18 cellular contexts compared by ENCODE assay signal in the genomic region with DNA sequence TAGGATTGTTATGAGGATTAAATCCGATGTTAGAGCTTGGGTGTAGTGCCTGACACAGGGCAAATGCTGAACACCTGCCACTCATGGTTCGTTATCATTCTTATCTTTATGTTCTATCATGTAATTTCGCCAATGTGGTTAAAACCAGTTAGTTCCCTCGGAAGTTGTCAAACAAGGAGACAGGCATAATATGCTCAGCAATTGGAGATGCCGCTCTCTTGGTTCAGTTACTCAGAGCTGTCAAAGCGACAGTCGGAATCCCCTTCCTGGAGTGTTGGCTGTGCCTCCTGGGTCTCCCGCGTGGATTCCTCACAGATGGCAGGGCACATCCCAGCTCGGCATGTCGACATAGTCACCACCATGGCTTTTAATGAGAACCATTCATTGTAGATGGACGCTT.
DNase-seq lines count a peak whose midpoint lies in the region; ATAC-seq and TF ChIP-seq lines count a peak whose summit lies in the region.
"Had no signal": no experiment of that assay in that cellular context is flagged by ENCODE, and none has a peak within 500 bp of the region (broad histone marks: within the 10 kb centered on the region; RNA-seq: fewer than 3 reads in every experiment).

No MANE protein-coding gene starts in this region.

- BruUV-seq in PC-3 (replicated peaks; lab: Mats Ljungman, UMichigan), result no TSS peak

- TF ChIP-seq CTCF in PC-3 (conservative IDR thresholded peaks at IDR 0.05; ENCODE audit: low read depth, low read length), result no peak

- ATAC-seq in left colon (peak; percentile 96), aorta (ENCODE audit: low FRiP score) (no peak), PC-3 (no peak), GM18520 (IDR thresholded peaks at IDR 0.05; ENCODE audit: unreplicated experiment) (no peak)

- POLR2A ChIA-PET in PC-3 (lab: Charles Lee; ENCODE audit: unreplicated experiment), result no interaction called here

- no peak overlapping the region for H3K9ac ChIP-seq in PC-3 (ENCODE audit: low read length)
- H3K9ac ChIP-seq: SK-N-SH had no signal

- H3K27me3 ChIP-seq in aorta (ENCODE audit: control insufficient read depth in 1 of 2, insufficient read depth in 2 of 2, low read length in 1 of 2), result no peaks in the 10 kb centered on the region
- H3K27me3 ChIP-seq in effector memory CD4-positive, alpha-beta T cell (replicated peaks; ENCODE audit: control insufficient read depth, insufficient read depth, low read length, poor library complexity, severe bottlenecking), result no peaks in the 10 kb centered on the region
- H3K27me3 ChIP-seq in PC-3 (ENCODE audit: low read length), result no peaks in the 10 kb centered on the region

- H3K27ac ChIP-seq in aorta (ENCODE audit: low read depth in 1 of 2, low read length in 2 of 2) (peak overlapping the region; percentile 14 to 71), PC-3 (ENCODE audit: low read length) (no peak overlapping the region)
- H3K27ac ChIP-seq in effector memory CD4-positive, alpha-beta T cell (ENCODE audit: insufficient read depth, low read length, poor library complexity, severe bottlenecking), result no peak overlapping the region

- H3K4me3 ChIP-seq in aorta (ENCODE audit: low read length in 2 of 2) (no peak overlapping the region), PC-3 (ENCODE audit: low read length) (no peak overlapping the region)
- no peak overlapping the region for H3K4me3 ChIP-seq in effector memory CD4-positive, alpha-beta T cell (ENCODE audit: insufficient read depth, low read depth, low read length, poor library complexity, severe bottlenecking)

- H3F3A ChIP-seq in PC-3 (ENCODE audit: low read length, unreplicated experiment), result no peaks in the 10 kb centered on the region

- CTCF ChIA-PET in PC-3 (lab: Charles Lee), result no interaction called here

- WGBS in aorta, 2 donors, result 82 to 86% methylated on average over 12 of the region's 12 CpGs

- H3K4me2 ChIP-seq in PC-3 (ENCODE audit: low read length), result no peak overlapping the region
- H3K4me2 ChIP-seq: SK-N-SH had no signal

- 0 out of 2 replicates have a peak, but pooled peaks cover 3% of the 10 kb centered on the region for H4K20me1 ChIP-seq in PC-3 (ENCODE audit: low read length)

- no peaks in the 10 kb centered on the region for H3K9me2 ChIP-seq in PC-3 (replicated peaks; ENCODE audit: low read length)
- H3K9me2 ChIP-seq: SK-N-SH had no signal

- H2AFZ ChIP-seq in PC-3 (ENCODE audit: low read length), result no peak overlapping the region

- DNase-seq in NCI-H446 (lab: John Stamatoyannopoulos, UW) (peak; percentile 30 to 62), NCI-H446 treated with DMSO at 0.1 percent for 48 hours (lab: John Stamatoyannopoulos, UW) (no peak), SK-N-DZ (ENCODE audit: low spot score) (peak; percentile 21), left colon (no peak), aorta (no peak), PC-3 (no peak)
- no peak for DNase-seq in effector memory CD4-positive, alpha-beta T cell
- DNase-seq: CD4-positive, alpha-beta memory T cell; HCEC 1CT; KBM-7; MV-4-11; NCI-H187 treated with DMSO at 0.1 percent for 48 hours; NCI-H510A; NCI-H82; OCI-M1; SHP77; SK-N-SH had no signal

- intact Hi-C loops in left colon (cut with DNase I, micrococcal nuclease), result no loop called here
- intact Hi-C loops in aorta (cut with DNase I), result loop anchor here in 1 of 2 donors (5.0 kb wide), 1 partner anchor 166 kb away; no protein-coding TSS in a partner anchor
- intact Hi-C loops in PC-3 (cut with micrococcal nuclease), result no loop called here

- no peaks in the 10 kb centered on the region for H3K36me3 ChIP-seq in aorta (ENCODE audit: control insufficient read depth in 1 of 2, insufficient read depth in 2 of 2, low read length in 1 of 2)
- H3K36me3 ChIP-seq in effector memory CD4-positive, alpha-beta T cell (ENCODE audit: control insufficient read depth, insufficient read depth, low read length), result no peaks in the 10 kb centered on the region
- H3K36me3 ChIP-seq in PC-3 (ENCODE audit: low read depth, low read length), result no peaks in the 10 kb centered on the region

- H3K4me1 ChIP-seq in aorta (ENCODE audit: control insufficient read depth in 1 of 2, insufficient read depth in 2 of 2, low read length in 2 of 2) (peaks cover 4 to 13% of the 10 kb centered on the region in 2 donors), PC-3 (ENCODE audit: insufficient read depth, low read length) (peaks cover 21% of the 10 kb centered on the region)
- no peaks in the 10 kb centered on the region for H3K4me1 ChIP-seq in effector memory CD4-positive, alpha-beta T cell (ENCODE audit: control insufficient read depth, insufficient read depth, low read length, poor library complexity, severe bottlenecking)

- H3K79me2 ChIP-seq in PC-3 (ENCODE audit: low read length), result no peaks in the 10 kb centered on the region

- H3K9me3 ChIP-seq in aorta (ENCODE audit: control insufficient read depth, low read length) (no peaks in the 10 kb centered on the region), PC-3 (ENCODE audit: low read length) (no peaks in the 10 kb centered on the region)
- no peaks in the 10 kb centered on the region for H3K9me3 ChIP-seq in effector memory CD4-positive, alpha-beta T cell (ENCODE audit: control insufficient read depth, low read length)
- H3K9me3 ChIP-seq: SK-N-SH had no signal

Comparison
In these comparisons a context has a peak if more than half of its experiments do, and no peak if none do; other contexts are left out.
1. DNase-seq: peak in NCI-H446 (2 of 2) and SK-N-DZ (single experiment); none in NCI-H446 treated with DMSO at 0.1 percent for 48 hours (single experiment), left colon (0 of 2), aorta (0 of 2), effector memory CD4-positive, alpha-beta T cell (0 of 3) and PC-3 (single experiment).
2. H3K27ac ChIP-seq: peak in aorta (2 of 2); none in effector memory CD4-positive, alpha-beta T cell (single experiment) and PC-3 (single experiment).